40 cellular contexts compared by ENCODE assay signal in genomic region chr7:118114175-118114574, GRCh38.
"Had no signal": no experiment of that assay in that cellular context is flagged by ENCODE, and none has a peak within 500 bp of the region (broad histone marks: within the 10 kb centered on the region; RNA-seq: fewer than 3 reads in every experiment).

No MANE protein-coding gene starts in this region.

- H3K4me1 ChIP-seq: adrenal gland, ascending aorta, body of pancreas, breast epithelium had no signal

- DNase-seq: activated effector memory CD4-positive, alpha-beta T cell treated with anti-CD3 and anti-CD28 coated beads, Interleukin-2, amount 50 U/mL, for 16 hours; activated effector memory CD4-positive, alpha-beta T cell treated with Interleukin-2 at 50 U/mL for 16 hours; activated gamma-delta T cell; activated gamma-delta T cell treated with Interleukin-2 at 50 U/mL for 16 hours; activated naive CD4-positive, alpha-beta T cell; activated naive CD4-positive, alpha-beta T cell treated with anti-CD3 and anti-CD28 coated beads for 36 hours; activated naive CD4-positive, alpha-beta T cell treated with anti-CD3 and anti-CD28 coated beads, Interleukin-2, amount 10 ng/mL, durations not matched to agents 7 days and 5 days; activated naive CD4-positive, alpha-beta T cell treated with anti-CD3 and anti-CD28 coated beads, Interleukin-2, amount 50 U/mL, for 16 hours; activated naive CD4-positive, alpha-beta T cell treated with Interleukin-2 at 50 U/mL for 16 hours; activated naive CD8-positive, alpha-beta T cell treated with anti-CD3 and anti-CD28 coated beads for 36 hours; activated naive CD8-positive, alpha-beta T cell treated with anti-CD3 and anti-CD28 coated beads, Interleukin-2, amount 10 ng/mL, durations not matched to agents 7 days and 5 days; activated naive CD8-positive, alpha-beta T cell treated with anti-CD3 and anti-CD28 coated beads, Interleukin-2, amount 50 U/mL, for 24 hours; activated T-cell treated with anti-CD3 and anti-CD28 coated beads, Interleukin-2, amount 50 U/mL, for 1 hour; activated T-cell treated with anti-CD3 and anti-CD28 coated beads, Interleukin-2, amount 50 U/mL, for 24 hours; activated T-cell treated with anti-CD3 and anti-CD28 coated beads, Interleukin-2, amount 50 U/mL, for 4 hours; activated T-cell treated with anti-CD3 and anti-CD28 coated beads, Interleukin-2, amount 50 U/mL, for 48 hours; activated T-cell treated with anti-CD3 and anti-CD28 coated beads, Interleukin-2, amount 50 U/mL, for 72 hours; adrenal gland; amniotic stem cell; amygdala; anterior cingulate cortex; aorta; body of pancreas; brain microvascular endothelial cell; caudate nucleus; central memory CD4-positive, alpha-beta T cell; cerebellar nuclear complex had no signal

- H3K27ac ChIP-seq: adrenal gland, ascending aorta, body of pancreas, brain microvascular endothelial cell, breast epithelium, cardiac muscle cell had no signal

- H3K27me3 ChIP-seq: adrenal gland, ascending aorta, body of pancreas, brain microvascular endothelial cell, breast epithelium, cardiac muscle cell had no signal

- H3K4me3 ChIP-seq: adrenal gland, ascending aorta, body of pancreas, breast epithelium, cardiac muscle cell had no signal

- H3K36me3 ChIP-seq: adrenal gland, ascending aorta, brain microvascular endothelial cell, breast epithelium, cardiac muscle cell had no signal

- H3K9me3 Mint-ChIP-seq: activated naive CD4-positive, alpha-beta T cell treated with anti-CD3 and anti-CD28 coated beads, Interleukin-2, amount 10 ng/mL, durations not matched to agents 7 days and 5 days had no signal

- H3K27ac Mint-ChIP-seq: activated naive CD4-positive, alpha-beta T cell treated with anti-CD3 and anti-CD28 coated beads for 36 hours; activated naive CD4-positive, alpha-beta T cell treated with anti-CD3 and anti-CD28 coated beads, Interleukin-2, amount 10 ng/mL, durations not matched to agents 7 days and 5 days; activated naive CD4-positive, alpha-beta T cell treated with anti-CD3 and anti-CD28 coated beads, Interleukin-2, amount 50 U/mL, for 24 hours; activated naive CD4-positive, alpha-beta T cell treated with anti-CD3 and anti-CD28 coated beads, Interleukin-2, amount 50 U/mL, for 72 hours; activated naive CD8-positive, alpha-beta T cell; activated naive CD8-positive, alpha-beta T cell treated with anti-CD3 and anti-CD28 coated beads for 36 hours; activated naive CD8-positive, alpha-beta T cell treated with anti-CD3 and anti-CD28 coated beads, Interleukin-2, amount 10 ng/mL, durations not matched to agents 7 days and 5 days; activated naive CD8-positive, alpha-beta T cell treated with anti-CD3 and anti-CD28 coated beads, Interleukin-2, amount 50 U/mL, for 24 hours; activated T-cell treated with anti-CD3 and anti-CD28 coated beads, Interleukin-2, amount 50 U/mL, for 24 hours; activated T-cell treated with anti-CD3 and anti-CD28 coated beads, Interleukin-2, amount 50 U/mL, for 72 hours; activated T-helper 1 cell treated with anti-CD3 and anti-CD28 coated beads, Interleukin-12 subunit alpha, Interleukin-12 subunit beta, Interleukin-2, Interleukin-4 antibody, amounts not matched to agents 30 ng/mL and 10 ng/mL and 1 ng/mL, durations not matched to agents 14 hours and 24 hours and 36 hours; activated T-helper 17 cell treated with anti-CD3 and anti-CD28 coated beads, Interleukin-2, amount 50 U/mL, for 72 hours; activated T-helper 2 cell treated with anti-CD3 and anti-CD28 coated beads, Interferon-gamma antibody, Interleukin-2, Interleukin-4, amounts not matched to agents 10 μg/mL and 5 μg/mL and 100 μg/mL, durations not matched to agents 14 hours and 24 hours and 36 hours; brain had no signal

- H3K4me3 Mint-ChIP-seq: activated naive CD4-positive, alpha-beta T cell treated with anti-CD3 and anti-CD28 coated beads for 36 hours; activated naive CD4-positive, alpha-beta T cell treated with anti-CD3 and anti-CD28 coated beads, Interleukin-2, amount 10 ng/mL, durations not matched to agents 7 days and 5 days; activated naive CD4-positive, alpha-beta T cell treated with anti-CD3 and anti-CD28 coated beads, Interleukin-2, amount 50 U/mL, for 24 hours; activated naive CD8-positive, alpha-beta T cell; activated naive CD8-positive, alpha-beta T cell treated with anti-CD3 and anti-CD28 coated beads for 36 hours; activated naive CD8-positive, alpha-beta T cell treated with anti-CD3 and anti-CD28 coated beads, Interleukin-2, amount 10 ng/mL, durations not matched to agents 7 days and 5 days; activated naive CD8-positive, alpha-beta T cell treated with anti-CD3 and anti-CD28 coated beads, Interleukin-2, amount 50 U/mL, for 24 hours; activated T-cell treated with anti-CD3 and anti-CD28 coated beads, Interleukin-2, amount 50 U/mL, for 24 hours; activated T-cell treated with anti-CD3 and anti-CD28 coated beads, Interleukin-2, amount 50 U/mL, for 4 hours; activated T-cell treated with anti-CD3 and anti-CD28 coated beads, Interleukin-2, amount 50 U/mL, for 72 hours; activated T-helper 1 cell treated with anti-CD3 and anti-CD28 coated beads, Interleukin-12 subunit alpha, Interleukin-12 subunit beta, Interleukin-2, Interleukin-4 antibody, amounts not matched to agents 30 ng/mL and 10 ng/mL and 1 ng/mL, durations not matched to agents 14 hours and 24 hours and 36 hours; activated T-helper 17 cell treated with anti-CD3 and anti-CD28 coated beads, Interleukin-2, amount 50 U/mL, for 72 hours; brain; central memory CD8-positive, alpha-beta T cell had no signal

- FAIRE-seq: astrocyte, bronchial epithelial cell had no signal

- ATAC-seq: activated naive CD4-positive, alpha-beta T cell treated with anti-CD3 and anti-CD28 coated beads, Interleukin-2, amount 50 U/mL, for 72 hours; activated naive CD8-positive, alpha-beta T cell treated with anti-CD3 and anti-CD28 coated beads, Interleukin-2, amount 50 U/mL, for 24 hours; activated T-cell treated with anti-CD3 and anti-CD28 coated beads, Interleukin-2, amount 50 U/mL, for 4 hours; activated T-cell treated with anti-CD3 and anti-CD28 coated beads, Interleukin-2, amount 50 U/mL, for 72 hours; activated T-helper 17 cell treated with anti-CD3 and anti-CD28 coated beads, Interleukin-2, amount 50 U/mL, for 72 hours; body of pancreas had no signal

- H3K4me1 Mint-ChIP-seq: activated naive CD4-positive, alpha-beta T cell treated with anti-CD3 and anti-CD28 coated beads, Interleukin-2, amount 10 ng/mL, durations not matched to agents 7 days and 5 days; activated naive CD4-positive, alpha-beta T cell treated with anti-CD3 and anti-CD28 coated beads, Interleukin-2, amount 50 U/mL, for 24 hours; activated naive CD8-positive, alpha-beta T cell treated with anti-CD3 and anti-CD28 coated beads for 36 hours; activated naive CD8-positive, alpha-beta T cell treated with anti-CD3 and anti-CD28 coated beads, Interleukin-2, amount 10 ng/mL, durations not matched to agents 7 days and 5 days; activated naive CD8-positive, alpha-beta T cell treated with anti-CD3 and anti-CD28 coated beads, Interleukin-2, amount 50 U/mL, for 24 hours; activated T-helper 17 cell treated with anti-CD3 and anti-CD28 coated beads, Interleukin-2, amount 50 U/mL, for 72 hours; brain; central memory CD8-positive, alpha-beta T cell had no signal

- H3K27me3 Mint-ChIP-seq: activated naive CD4-positive, alpha-beta T cell treated with anti-CD3 and anti-CD28 coated beads, Interleukin-2, amount 10 ng/mL, durations not matched to agents 7 days and 5 days; activated naive CD8-positive, alpha-beta T cell treated with anti-CD3 and anti-CD28 coated beads, Interleukin-2, amount 50 U/mL, for 24 hours; activated T-helper 17 cell treated with anti-CD3 and anti-CD28 coated beads, Interleukin-2, amount 50 U/mL, for 72 hours had no signal

- H3K36me3 Mint-ChIP-seq: activated naive CD4-positive, alpha-beta T cell treated with anti-CD3 and anti-CD28 coated beads, Interleukin-2, amount 10 ng/mL, durations not matched to agents 7 days and 5 days; activated naive CD4-positive, alpha-beta T cell treated with anti-CD3 and anti-CD28 coated beads, Interleukin-2, amount 50 U/mL, for 24 hours; activated naive CD8-positive, alpha-beta T cell treated with anti-CD3 and anti-CD28 coated beads for 36 hours; activated naive CD8-positive, alpha-beta T cell treated with anti-CD3 and anti-CD28 coated beads, Interleukin-2, amount 10 ng/mL, durations not matched to agents 7 days and 5 days; brain had no signal

- H3K9me3 ChIP-seq: adrenal gland, ascending aorta had no signal
